Comparison of ENCODE assay signal across 8 cellular contexts in the genomic region with DNA sequence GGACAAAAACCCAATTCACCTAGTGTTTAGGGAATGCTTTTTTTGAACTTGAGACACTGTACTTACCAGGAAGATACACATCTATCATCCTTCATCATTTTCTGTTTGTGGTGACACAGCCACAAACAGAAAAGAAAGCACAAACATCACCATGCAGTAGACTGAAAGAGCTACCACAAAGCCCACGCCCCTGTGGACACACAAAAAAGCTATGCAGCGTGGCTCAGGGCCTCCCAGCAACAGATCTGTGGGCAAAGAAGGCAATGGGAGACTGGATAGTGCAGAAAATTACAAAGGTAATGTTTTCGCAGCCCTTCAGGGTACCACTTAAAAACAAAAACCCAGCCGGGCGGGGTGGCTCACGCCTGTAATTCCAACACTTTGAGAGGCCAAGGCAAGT. TPM values are rescaled to one million over a fixed set of nuclear protein-coding genes. Genes with fewer than 3 reads are reported as not detected.
DNase-seq lines count a peak whose midpoint lies in the region; ATAC-seq and TF ChIP-seq lines count a peak whose summit lies in the region.

No MANE protein-coding gene starts in this region.

- no peaks in the 10 kb centered on the region for H3K9me3 ChIP-seq in T-helper 17 cell (ENCODE audit: control insufficient read depth, low read length, poor library complexity, severe bottlenecking)

- no peaks in the 10 kb centered on the region for H3K27me3 Mint-ChIP-seq in T-helper 17 cell
- peaks cover 5 to 8% (median 6%) of the 10 kb centered on the region in 3 donors for H3K27me3 Mint-ChIP-seq in immature natural killer cell (ENCODE audit: low read depth in 3 of 3)
- no peaks in the 10 kb centered on the region for H3K27me3 Mint-ChIP-seq in type B pancreatic cell

- peak; percentile 80 for DNase-seq in activated effector memory CD4-positive, alpha-beta T cell treated with anti-CD3 and anti-CD28 coated beads, Interleukin-2, amount 50 U/mL, for 16 hours
- no peak for DNase-seq in activated effector memory CD4-positive, alpha-beta T cell treated with Interleukin-2 at 50 U/mL for 16 hours
- no peak for DNase-seq in T-helper 17 cell
- no peak for DNase-seq in immature natural killer cell
- no peak for DNase-seq in type B pancreatic cell (ENCODE audit: extremely low spot score, unreplicated experiment)
- DNase-seq in germinal center (ENCODE audit: low spot score), result no peak
- no peak for DNase-seq in anterior cingulate cortex (lab: John Stamatoyannopoulos, UW)

- H3K36me3 Mint-ChIP-seq in T-helper 17 cell (ENCODE audit: low read depth) (peaks cover 7% of the 10 kb centered on the region), immature natural killer cell (peaks cover 0 to 6% (median 5%) of the 10 kb centered on the region in 3 donors), type B pancreatic cell (peaks cover 21% of the 10 kb centered on the region)

- H3K27ac Mint-ChIP-seq in T-helper 17 cell (peak overlapping the region; percentile 99), immature natural killer cell (peak overlapping the region; percentile 9 to 81 (median 53)), type B pancreatic cell (peak overlapping the region; percentile 6)

- H3K4me3 Mint-ChIP-seq in T-helper 17 cell (peak overlapping the region; percentile 93), immature natural killer cell (peak overlapping the region in 4 of 5 donors; percentile 8 to 54 (median 42)), type B pancreatic cell (no peak overlapping the region)

- H3K9me3 Mint-ChIP-seq in immature natural killer cell (no peaks in the 10 kb centered on the region), type B pancreatic cell (no peaks in the 10 kb centered on the region)

- no peak for TF ChIP-seq CTCF in type B pancreatic cell (conservative IDR thresholded peaks at IDR 0.05)

- H3K4me1 Mint-ChIP-seq in T-helper 17 cell, result peaks cover 74% of the 10 kb centered on the region
- H3K4me1 Mint-ChIP-seq in immature natural killer cell, result peaks cover 43 to 57% of the 10 kb centered on the region in 2 donors
- peaks cover 38% of the 10 kb centered on the region for H3K4me1 Mint-ChIP-seq in type B pancreatic cell (ENCODE audit: unreplicated experiment)

- ATAC-seq in T-helper 17 cell (peak; percentile 69), HG03139 (IDR thresholded peaks at IDR 0.05; ENCODE audit: unreplicated experiment) (no peak)

RNA-seq across cellular contexts. Expression of a gene that starts 9.6 kb away (rescaled TPM):
- total RNA-seq in T-helper 17 cell (100 to 1,000 TPM; 287 to 328 TPM), type B pancreatic cell (ENCODE audit: low replicate concordance) (75.6 and 179 TPM in 2 replicates)
- polyA plus RNA-seq in immature natural killer cell, result 100 to 1,000 TPM; 193 to 268 (median 235) TPM

RNA-seq across cellular contexts. Expression of a gene that starts 40.0 kb away (rescaled TPM):
- total RNA-seq in T-helper 17 cell (10 to 100 TPM; 68.1 to 78.2 TPM), type B pancreatic cell (ENCODE audit: low replicate concordance) (40.3 and 64.7 TPM in 2 replicates)
- polyA plus RNA-seq in immature natural killer cell, result 10 to 100 TPM; 18.0 to 28.0 (median 20.7) TPM

Comparison
In these comparisons a context has a peak if more than half of its experiments do, and no peak if none do; other contexts are left out.
1. H3K27ac Mint-ChIP-seq: peak in every context shown above with its lines; median percentile 99 in T-helper 17 cell; 53 in immature natural killer cell; 6 in type B pancreatic cell.